Comparison of ENCODE assay signal across 16 cellular contexts in genomic region chr20:24208652-24209051, GRCh38.
DNase-seq lines count a peak whose midpoint lies in the region; ATAC-seq and TF ChIP-seq lines count a peak whose summit lies in the region.
"Had no signal": no experiment of that assay in that cellular context is flagged by ENCODE, and none has a peak within 500 bp of the region (broad histone marks: within the 10 kb centered on the region; RNA-seq: fewer than 3 reads in every experiment).

No MANE protein-coding gene starts in this region.

- no peak overlapping the region for H3K9ac ChIP-seq in DND-41 (ENCODE audit: low read depth, low read length)
- no peak overlapping the region for H3K9ac ChIP-seq in mesendoderm (ENCODE audit: low read length)

- no peak overlapping the region for H4K8ac ChIP-seq in mesendoderm (ENCODE audit: low read depth, low read length)

- H4K5ac ChIP-seq in mesendoderm (ENCODE audit: low read length): no peak overlapping the region

- CTCF ChIA-PET in CD8-positive, alpha-beta T cell (lab: Charles Lee): no interaction called here

- no peak overlapping the region; the same call in 1 of the 2 replicates for H2AFZ ChIP-seq in DND-41 (ENCODE audit: low read depth, low read length)

- H3K79me1 ChIP-seq in mesendoderm (ENCODE audit: low read length): no peaks in the 10 kb centered on the region

- H2BK5ac ChIP-seq in mesendoderm (ENCODE audit: low read length): no peak overlapping the region

- H3K79me2 ChIP-seq in DND-41 (ENCODE audit: insufficient read depth, low read length) (no peaks in the 10 kb centered on the region), mesendoderm (ENCODE audit: control insufficient read depth, insufficient read depth, low read length) (no peaks in the 10 kb centered on the region)

- no peaks in the 10 kb centered on the region for H3K36me3 Mint-ChIP-seq in CD8-positive, alpha-beta T cell
- H3K36me3 Mint-ChIP-seq: CD8-positive, alpha-beta memory T cell; IgD-negative memory B cell had no signal

- H3K4me2 ChIP-seq in DND-41 (ENCODE audit: insufficient read depth, low read length) (no peak overlapping the region), mesendoderm (ENCODE audit: low read length) (no peak overlapping the region)

- no peak overlapping the region for H3K18ac ChIP-seq in mesendoderm (ENCODE audit: low read length)

- peak; percentile 64 for TF ChIP-seq CTCF in DND-41 (IDR thresholded peaks at IDR 0.05; ENCODE audit: borderline replicate concordance, extremely low read depth, low read length, poor library complexity, severe bottlenecking)
- TF ChIP-seq CTCF in CD8-positive, alpha-beta T cell (IDR thresholded peaks at IDR 0.05): no peak

- no peak overlapping the region for H3K4me3 Mint-ChIP-seq in CD8-positive, alpha-beta T cell
- H3K4me3 Mint-ChIP-seq: CD8-positive, alpha-beta memory T cell; HFFc6; IgD-negative memory B cell; memory B cell had no signal

- H3K4ac ChIP-seq in mesendoderm (ENCODE audit: low read depth, low read length): no peak overlapping the region

- H3K27me3 ChIP-seq in DND-41 (ENCODE audit: insufficient read depth, low read length, poor library complexity) (no peaks in the 10 kb centered on the region), mesendoderm (ENCODE audit: insufficient read depth, low read length, poor library complexity) (no peaks in the 10 kb centered on the region)
- H3K27me3 ChIP-seq in CD8-positive, alpha-beta T cell (ENCODE audit: insufficient read depth, low read length): no peaks in the 10 kb centered on the region

- POLR2A ChIA-PET in CD8-positive, alpha-beta T cell (lab: Charles Lee): no interaction called here

- H4K20me1 ChIP-seq in DND-41 (ENCODE audit: insufficient read depth, low read length): no peaks in the 10 kb centered on the region

- no peaks in the 10 kb centered on the region for H3K9me3 ChIP-seq in DND-41 (ENCODE audit: insufficient read depth, low read length, severe bottlenecking)
- H3K9me3 ChIP-seq in CD8-positive, alpha-beta T cell (ENCODE audit: low read length): no peaks in the 10 kb centered on the region
- H3K9me3 ChIP-seq: suprapubic skin had no signal

- no peak overlapping the region for H3K27ac ChIP-seq in DND-41 (ENCODE audit: low read length)
- H3K27ac ChIP-seq in mesendoderm (ENCODE audit: low read depth, low read length): no peak overlapping the region
- no peak overlapping the region for H3K27ac ChIP-seq in CD8-positive, alpha-beta T cell (ENCODE audit: low read depth, low read length)
- H3K27ac ChIP-seq: suprapubic skin had no signal

- H3K4me1 Mint-ChIP-seq in CD8-positive, alpha-beta T cell (ENCODE audit: low read depth): peaks cover 4% of the 10 kb centered on the region
- H3K4me1 Mint-ChIP-seq: CD8-positive, alpha-beta memory T cell; IgD-negative memory B cell had no signal

- H3K27me3 Mint-ChIP-seq in CD8-positive, alpha-beta T cell (ENCODE audit: low read depth): peaks cover 20% of the 10 kb centered on the region

- no peaks in the 10 kb centered on the region for H3K9me3 Mint-ChIP-seq in CD8-positive, alpha-beta T cell
- H3K9me3 Mint-ChIP-seq: CD8-positive, alpha-beta memory T cell had no signal

- H3K23ac ChIP-seq in mesendoderm (ENCODE audit: low read length): no peak overlapping the region

- no peak overlapping the region for H2BK120ac ChIP-seq in mesendoderm (ENCODE audit: low read depth, low read length)

- ATAC-seq in DND-41 (ENCODE audit: insufficient read depth, low read depth) (peak; percentile 55; the same call in 1 of the 3 replicates), HG03469 (IDR thresholded peaks at IDR 0.05; ENCODE audit: unreplicated experiment) (no peak)
- no peak for ATAC-seq in CD8-positive, alpha-beta T cell

- H3K4me3 ChIP-seq in DND-41 (ENCODE audit: low read depth in 1 of 2, low read length in 2 of 2) (no peak overlapping the region), mesendoderm (ENCODE audit: low read length) (no peak overlapping the region)
- H3K4me3 ChIP-seq in Jurkat, Clone E6-1 (ENCODE audit: low read length): no peak overlapping the region
- H3K4me3 ChIP-seq in CD8-positive, alpha-beta T cell (ENCODE audit: low read depth, low read length): no peak overlapping the region
- H3K4me3 ChIP-seq: suprapubic skin had no signal

- H3K27ac Mint-ChIP-seq in CD8-positive, alpha-beta T cell: no peak overlapping the region
- H3K27ac Mint-ChIP-seq: HFFc6, IgD-negative memory B cell, memory B cell had no signal

- H3K4me1 ChIP-seq in DND-41 (ENCODE audit: insufficient read depth, low read length) (peaks cover 6% of the 10 kb centered on the region; the same call in 1 of the 2 replicates), mesendoderm (ENCODE audit: control insufficient read depth, low read depth, low read length) (peaks cover 3% of the 10 kb centered on the region)
- no peaks in the 10 kb centered on the region for H3K4me1 ChIP-seq in CD8-positive, alpha-beta T cell (ENCODE audit: insufficient read depth, low read length)
- H3K4me1 ChIP-seq: suprapubic skin had no signal

- no peak overlapping the region for H2BK15ac ChIP-seq in mesendoderm (replicated peaks; ENCODE audit: low read depth)

- H3K56ac ChIP-seq in mesendoderm (ENCODE audit: low read length): no peak overlapping the region

- WGBS in mesendoderm (ENCODE audit: extremely low coverage, insufficient coverage, low lambda C conversion rate): no CpG with 5 or more reads among the region's 9 CpGs

- DNase-seq in DND-41 (peak; percentile 40), SK-N-DZ (ENCODE audit: low spot score) (peak; percentile 8), mesendoderm (peak; percentile 79), HPDE6-E6E7 (ENCODE audit: extremely low spot score) (no peak)
- peak; percentile 37 for DNase-seq in Jurkat, Clone E6-1 (ENCODE audit: low read depth, low spot score)
- no peak for DNase-seq in effector CD4-positive, alpha-beta T cell
- no peak for DNase-seq in CD8-positive, alpha-beta T cell
- DNase-seq: aorta; CD8-positive, alpha-beta memory T cell; HFFc6; nucleus accumbens; RPMI8226 had no signal

- intact Hi-C loops in CD8-positive, alpha-beta T cell (cut with DNase I, micrococcal nuclease): loop anchor here in 1 of 2 experiments (10.0 kb wide), 1 partner anchor 706 kb away; no protein-coding TSS in a partner anchor

- no peaks in the 10 kb centered on the region for H3K36me3 ChIP-seq in DND-41 (ENCODE audit: insufficient read depth, low read length)
- no peaks in the 10 kb centered on the region for H3K36me3 ChIP-seq in mesendoderm (ENCODE audit: control insufficient read depth, insufficient read depth, low read length)
- no peaks in the 10 kb centered on the region for H3K36me3 ChIP-seq in CD8-positive, alpha-beta T cell (ENCODE audit: insufficient read depth, low read length)
- H3K36me3 ChIP-seq: suprapubic skin had no signal

- no peak overlapping the region for H2AK5ac ChIP-seq in mesendoderm (ENCODE audit: low read length)

Comparison
In these comparisons a context has a peak if more than half of its experiments do, and no peak if none do; other contexts are left out.
1. DNase-seq: peak in DND-41 (single experiment), Jurkat, Clone E6-1 (single experiment), SK-N-DZ (single experiment) and mesendoderm (single experiment); none in HPDE6-E6E7 (single experiment), effector CD4-positive, alpha-beta T cell (single experiment) and CD8-positive, alpha-beta T cell (0 of 7).